In the genomic region with DNA sequence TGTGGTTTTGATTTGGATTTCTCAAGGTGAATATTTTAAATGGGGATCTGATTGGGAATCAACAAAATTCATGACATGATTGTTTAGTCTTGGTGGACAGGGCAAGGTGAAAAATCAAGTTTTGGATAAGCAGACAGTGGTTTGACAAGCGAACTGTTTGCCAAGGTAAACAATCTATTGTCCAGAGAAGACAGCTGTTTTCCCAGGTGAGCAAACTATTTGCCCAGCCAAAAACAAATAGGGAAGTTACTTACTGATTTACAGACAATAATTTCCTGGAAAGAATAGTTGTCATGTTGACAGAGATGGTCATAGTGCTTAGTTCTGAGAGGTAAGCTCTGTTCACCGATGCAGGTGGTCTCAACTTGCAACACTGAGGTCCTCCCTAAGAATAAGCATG, we compare ENCODE assay signal across 15 cellular contexts.
"Had no signal": no experiment of that assay in that cellular context is flagged by ENCODE, and none has a peak within 500 bp of the region (broad histone marks: within the 10 kb centered on the region; RNA-seq: fewer than 3 reads in every experiment).

No MANE protein-coding gene starts in this region.

- DNase-seq: activated CD4-positive, alpha-beta T cell treated with anti-CD3 and anti-CD28 coated beads, Interleukin-2, amount 10 ng/mL, durations not matched to agents 7 days and 5 days; activated CD4-positive, CD25-positive, alpha-beta regulatory T cell; activated CD8-positive, alpha-beta memory T cell treated with anti-CD3 and anti-CD28 coated beads for 24 hours; activated naive CD4-positive, alpha-beta T cell treated with Interleukin-2 at 50 U/mL for 16 hours; activated naive CD8-positive, alpha-beta T cell treated with anti-CD3 and anti-CD28 coated beads, Interleukin-2, amount 50 U/mL, for 24 hours; heart left ventricle; left cardiac atrium; midbrain; psoas muscle; spleen; stimulated activated naive CD8-positive, alpha-beta T cell treated with anti-CD3 and anti-CD28 coated beads, Interleukin-15, amount 100 ng/mL, for 72 hours; testis; upper lobe of right lung had no signal

- ATAC-seq: activated naive CD8-positive, alpha-beta T cell treated with anti-CD3 and anti-CD28 coated beads, Interleukin-2, amount 50 U/mL, for 24 hours; heart left ventricle; left cardiac atrium; psoas muscle; sciatic nerve; stimulated activated naive CD8-positive, alpha-beta T cell treated with anti-CD3 and anti-CD28 coated beads, Interleukin-15, amount 100 ng/mL, for 72 hours; upper lobe of right lung had no signal

- FAIRE-seq: frontal cortex had no signal
